Comparison of ENCODE assay signal across 28 cellular contexts in genomic region chr1:160222521-160222920, GRCh38. TPM values are rescaled to one million over a fixed set of nuclear protein-coding genes. Genes with fewer than 3 reads are reported as not detected.
"Had no signal": no experiment of that assay in that cellular context is flagged by ENCODE, and none has a peak within 500 bp of the region (broad histone marks: within the 10 kb centered on the region; RNA-seq: fewer than 3 reads in every experiment).

No MANE protein-coding gene starts in this region.

- H3K4me1 Mint-ChIP-seq: activated B cell treated with CpG ODN at 0.5 μM for 24 hours; activated CD4-positive, alpha-beta memory T cell treated with anti-CD3 and anti-CD28 coated beads, Interleukin-2, amount 10 ng/mL, durations not matched to agents 7 days and 5 days; activated CD8-positive, alpha-beta memory T cell treated with anti-CD3 and anti-CD28 coated beads, Interleukin-2, amount 10 ng/mL, durations not matched to agents 7 days and 5 days had no signal

- DNase-seq: activated B cell treated with CpG ODN at 0.5 μM for 24 hours; activated CD4-positive, alpha-beta memory T cell treated with anti-CD3 and anti-CD28 coated beads, Interleukin-2, amount 10 ng/mL, durations not matched to agents 7 days and 5 days; activated CD4-positive, alpha-beta T cell treated with anti-CD3 and anti-CD28 coated beads for 4 hours; activated CD4-positive, CD25-positive, alpha-beta regulatory T cell treated with anti-CD3 and anti-CD28 coated beads, Interleukin-2, amount 50 U/mL, for 72 hours; activated CD8-positive, alpha-beta memory T cell treated with anti-CD3 and anti-CD28 coated beads for 24 hours; activated CD8-positive, alpha-beta memory T cell treated with anti-CD3 and anti-CD28 coated beads, Interleukin-2, amount 10 ng/mL, durations not matched to agents 7 days and 5 days; activated CD8-positive, alpha-beta memory T cell treated with anti-CD3 and anti-CD28 coated beads, Interleukin-2, amount 50 U/mL, for 48 hours; activated gamma-delta T cell treated with Interleukin-2 at 50 U/mL for 16 hours; activated naive CD4-positive, alpha-beta T cell treated with anti-CD3 and anti-CD28 coated beads for 36 hours; adrenal gland; Kasumi-1; KG1; MG63; NCI-H1048; NCI-H1105 treated with DMSO at 0.1 percent for 48 hours; NCI-H1436 treated with DMSO at 0.1 percent for 48 hours; NCI-H1694 treated with DMSO at 0.1 percent for 48 hours; NCI-H2029; NCI-H345; NCI-H524 treated with DMSO at 0.1 percent for 48 hours; PC-3; Peyer's patch; RPMI8226; SW 1271; T-helper 1 cell; T1000 had no signal

- H3K27ac Mint-ChIP-seq: activated B cell treated with CpG ODN at 0.5 μM for 24 hours; activated CD4-positive, alpha-beta memory T cell treated with anti-CD3 and anti-CD28 coated beads, Interleukin-2, amount 10 ng/mL, durations not matched to agents 7 days and 5 days; activated CD8-positive, alpha-beta memory T cell treated with anti-CD3 and anti-CD28 coated beads, Interleukin-2, amount 10 ng/mL, durations not matched to agents 7 days and 5 days; activated naive CD4-positive, alpha-beta T cell treated with anti-CD3 and anti-CD28 coated beads for 36 hours had no signal

- ATAC-seq: activated CD8-positive, alpha-beta memory T cell treated with anti-CD3 and anti-CD28 coated beads, Interleukin-2, amount 10 ng/mL, durations not matched to agents 7 days and 5 days; activated naive CD4-positive, alpha-beta T cell treated with anti-CD3 and anti-CD28 coated beads, Interleukin-2, amount 50 U/mL, for 72 hours; PC-3 had no signal

- H3K9me3 Mint-ChIP-seq: activated B cell treated with CpG ODN at 0.5 μM for 24 hours; activated CD4-positive, alpha-beta memory T cell treated with anti-CD3 and anti-CD28 coated beads, Interleukin-2, amount 10 ng/mL, durations not matched to agents 7 days and 5 days; activated naive CD4-positive, alpha-beta T cell treated with anti-CD3 and anti-CD28 coated beads for 36 hours; activated naive CD4-positive, alpha-beta T cell treated with anti-CD3 and anti-CD28 coated beads, Interleukin-2, amount 50 U/mL, for 72 hours had no signal

- H3K27ac ChIP-seq: adrenal gland, Peyer's patch had no signal

- H3K27me3 Mint-ChIP-seq: activated B cell treated with CpG ODN at 0.5 μM for 24 hours; activated CD4-positive, alpha-beta memory T cell treated with anti-CD3 and anti-CD28 coated beads, Interleukin-2, amount 10 ng/mL, durations not matched to agents 7 days and 5 days; activated CD8-positive, alpha-beta memory T cell treated with anti-CD3 and anti-CD28 coated beads, Interleukin-2, amount 10 ng/mL, durations not matched to agents 7 days and 5 days had no signal

- H3K4me3 Mint-ChIP-seq: activated B cell treated with CpG ODN at 0.5 μM for 24 hours; activated CD4-positive, alpha-beta memory T cell treated with anti-CD3 and anti-CD28 coated beads, Interleukin-2, amount 10 ng/mL, durations not matched to agents 7 days and 5 days; activated CD8-positive, alpha-beta memory T cell treated with anti-CD3 and anti-CD28 coated beads, Interleukin-2, amount 10 ng/mL, durations not matched to agents 7 days and 5 days; activated naive CD4-positive, alpha-beta T cell treated with anti-CD3 and anti-CD28 coated beads for 36 hours had no signal

RNA-seq across cellular contexts. Expression of gene CASQ1, which starts 32.1 kb away (rescaled TPM):
- total RNA-seq: activated B cell treated with CpG ODN at 0.5 μM for 24 hours; activated naive CD4-positive, alpha-beta T cell treated with anti-CD3 and anti-CD28 coated beads for 36 hours; activated naive CD4-positive, alpha-beta T cell treated with anti-CD3 and anti-CD28 coated beads, Interleukin-2, amount 50 U/mL, for 72 hours; NCI-H460; PC-3 had no signal
